In the genomic region with DNA sequence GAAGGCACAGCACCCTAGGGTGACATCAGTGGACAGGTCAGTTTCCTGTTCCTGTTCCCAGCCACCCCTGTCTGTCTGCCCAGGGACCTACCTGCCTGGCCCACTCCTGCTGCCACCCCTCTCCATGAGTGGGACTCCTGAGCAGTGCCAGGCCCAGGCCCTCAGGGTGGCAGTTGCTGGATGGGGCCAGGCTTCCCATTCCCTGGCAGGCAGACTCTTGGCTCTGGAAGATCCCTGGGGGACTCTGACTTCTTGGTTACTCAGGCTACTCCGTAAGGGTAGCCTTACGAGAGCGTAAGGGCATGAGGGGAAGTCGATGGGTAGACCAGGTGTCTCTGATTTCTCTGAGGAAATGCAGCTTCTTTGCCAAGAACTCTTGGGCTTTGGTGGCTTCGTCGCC, we compare ENCODE assay signal across 13 cellular contexts. TPM values are rescaled to one million over a fixed set of nuclear protein-coding genes. Genes with fewer than 3 reads are reported as not detected.
DNase-seq lines count a peak whose midpoint lies in the region; TF ChIP-seq lines count a peak whose summit lies in the region.
"Had no signal": no experiment of that assay in that cellular context is flagged by ENCODE, and none has a peak within 500 bp of the region (broad histone marks: within the 10 kb centered on the region; RNA-seq: fewer than 3 reads in every experiment).

No MANE protein-coding gene starts in this region.

- WGBS in tibial nerve, 2 donors: 80 to 81% methylated on average over 6 of the region's 6 CpGs

- TF ChIP-seq POLR2A in tibial nerve (IDR thresholded peaks at IDR 0.05): no peak

- peaks cover 0 to 67% (median 17%) of the 10 kb centered on the region in 4 donors for H3K4me1 ChIP-seq in tibial nerve

- H3K9me3 ChIP-seq in tibial nerve: no peaks in the 10 kb centered on the region

- intact Hi-C loops in dorsolateral prefrontal cortex (cut with DNase I): no loop called here

- H3K27me3 ChIP-seq in dorsolateral prefrontal cortex: no peaks in the 10 kb centered on the region
- H3K27me3 ChIP-seq in tibial nerve: no peaks in the 10 kb centered on the region

- H3K27ac ChIP-seq in dorsolateral prefrontal cortex (peak overlapping the region in 38 of 59 donors; percentile 0 to 85 (median 52)), tibial nerve (peak overlapping the region; percentile 80 to 92 (median 88))
- H3K27ac ChIP-seq: 22Rv1 had no signal

- peaks cover 0 to 61% (median 0%) of the 10 kb centered on the region in 3 donors for H3K36me3 ChIP-seq in tibial nerve

- TF ChIP-seq EP300 in tibial nerve (IDR thresholded peaks at IDR 0.05): no peak

- H3K4me3 ChIP-seq in dorsolateral prefrontal cortex (peak overlapping the region in 17 of 59 donors; percentile 1 to 57 (median 41)), tibial nerve (peak overlapping the region; percentile 28 to 60 (median 56))

- DNase-seq in DMS 273 (lab: John Stamatoyannopoulos, UW; ENCODE audit: unreplicated experiment): peak; percentile 9
- DNase-seq in DMS 273 treated with DMSO at 0.1 percent for 48 hours (lab: John Stamatoyannopoulos, UW): no peak
- no peak for DNase-seq in dorsolateral prefrontal cortex
- peak; percentile 41 for DNase-seq in myocyte (ENCODE audit: low read depth)
- no peak for DNase-seq in tibial nerve (ENCODE audit: low spot score in 2 of 2)
- no peak for DNase-seq in NCI-H510A (lab: John Stamatoyannopoulos, UW)
- DNase-seq in AG08395 (ENCODE audit: low spot score): no peak
- no peak for DNase-seq in NCI-H2196 (lab: John Stamatoyannopoulos, UW; ENCODE audit: unreplicated experiment)
- DNase-seq: activated CD4-positive, alpha-beta T cell treated with anti-CD3 and anti-CD28 coated beads for 4 hours; activated naive CD4-positive, alpha-beta T cell; MM.1S; NCI-H446 treated with DMSO at 0.1 percent for 48 hours had no signal

- TF ChIP-seq CTCF in dorsolateral prefrontal cortex (IDR thresholded peaks at IDR 0.05 in 54 of 56, conservative IDR thresholded peaks at IDR 0.05 in 2 of 56; ENCODE audit: low read depth in 1 of 56, partially characterized antibody in 56 of 56) (no peak), tibial nerve (IDR thresholded peaks at IDR 0.05) (no peak)

RNA-seq across cellular contexts. Expression of gene TAGLN, which starts 2.7 kb away (rescaled TPM):
- total RNA-seq in dorsolateral prefrontal cortex (1,000 to 10,000 TPM in 1 of 120 experiments, 100 to 1,000 TPM in 34, 10 to 100 TPM in 85; 19.4 to 1,046 (median 66.3) TPM), myocyte (462 and 502 TPM in 2 replicates), tibial nerve (1,000 to 10,000 TPM; 1,525 to 3,984 (median 2,307) TPM)
- 4,113 TPM for polyA plus RNA-seq in myocyte (2012)

RNA-seq across cellular contexts. Expression of gene SIDT2, which starts 23.4 kb away (rescaled TPM):
- total RNA-seq in dorsolateral prefrontal cortex (100 to 1,000 TPM in 5 of 120 experiments, 10 to 100 TPM in 115; 44.3 to 113 (median 69.8) TPM), myocyte (24.7 and 39.6 TPM in 2 replicates), tibial nerve (100 to 1,000 TPM in 3 of 4 donors, 10 to 100 TPM in 1; 72.6 to 132 (median 125) TPM)
- 70.3 TPM for polyA plus RNA-seq in myocyte (2012)

RNA-seq across cellular contexts. Expression of gene PCSK7, which starts 30.0 kb away (rescaled TPM):
- 100 to 1,000 TPM in 1 of 120 experiments, 10 to 100 TPM in 119; 41.1 to 101 (median 67.5) TPM for total RNA-seq in dorsolateral prefrontal cortex
- 36.8 and 42.3 TPM in 2 replicates for total RNA-seq in myocyte
- 46.9 TPM for polyA plus RNA-seq in myocyte (2012)
- total RNA-seq in tibial nerve: 10 to 100 TPM; 45.4 to 94.5 (median 71.6) TPM

RNA-seq across cellular contexts. Expression of gene RNF214, which starts 30.6 kb away (rescaled TPM):
- total RNA-seq in dorsolateral prefrontal cortex (10 to 100 TPM; 29.4 to 57.9 (median 42.5) TPM), myocyte (14.8 and 16.3 TPM in 2 replicates), tibial nerve (10 to 100 TPM; 10.8 to 16.6 (median 12.8) TPM)
- polyA plus RNA-seq in myocyte (2012): 14.5 TPM

RNA-seq across cellular contexts. Expression of gene PAFAH1B2, which starts 57.8 kb away (rescaled TPM):
- total RNA-seq in dorsolateral prefrontal cortex: 100 to 1,000 TPM in 100 of 120 experiments, 10 to 100 TPM in 20; 78.7 to 162 (median 121) TPM
- total RNA-seq in myocyte: 93.0 and 94.1 TPM in 2 replicates
- 47.2 TPM for polyA plus RNA-seq in myocyte (2012)
- total RNA-seq in tibial nerve: 100 to 1,000 TPM in 3 of 4 donors, 10 to 100 TPM in 1; 96.9 to 125 (median 109) TPM

Comparison
In these comparisons a context has a peak if more than half of its experiments do, and no peak if none do; other contexts are left out.
1. DNase-seq: peak in DMS 273 (single experiment) and myocyte (single experiment); none in DMS 273 treated with DMSO at 0.1 percent for 48 hours (single experiment), dorsolateral prefrontal cortex (0 of 10), tibial nerve (0 of 2), NCI-H510A (single experiment), AG08395 (single experiment) and NCI-H2196 (single experiment).